ENCODE assay signal across 13 cellular contexts in genomic region chr20:3080939-3081388, GRCh38. TPM values are rescaled to one million over a fixed set of nuclear protein-coding genes. Genes with fewer than 3 reads are reported as not detected.
DNase-seq lines count a peak whose midpoint lies in the region; ATAC-seq and TF ChIP-seq lines count a peak whose summit lies in the region.
"Had no signal": no experiment of that assay in that cellular context is flagged by ENCODE, and none has a peak within 500 bp of the region (broad histone marks: within the 10 kb centered on the region; RNA-seq: fewer than 3 reads in every experiment).

No MANE protein-coding gene starts in this region.

- H4K91ac ChIP-seq in neuronal stem cell (ENCODE audit: low read depth, low read length, poor library complexity), result no peak overlapping the region

- TF ChIP-seq CTCF in fibroblast of villous mesenchyme (IDR thresholded peaks at IDR 0.05; ENCODE audit: insufficient read depth, low read depth, low read length), result no peak

- no peak overlapping the region for H3K14ac ChIP-seq in neuronal stem cell (ENCODE audit: low read length)

- H3K27me3 ChIP-seq in MG63 (no peaks in the 10 kb centered on the region), neuronal stem cell (ENCODE audit: control insufficient read depth in 3 of 3, insufficient read depth in 3 of 3, low read depth in 1 of 3, low read length in 3 of 3) (peaks cover 11 to 66% (median 35%) of the 10 kb centered on the region in 3 experiments)

- peak overlapping the region; percentile 76 for H2BK12ac ChIP-seq in neuronal stem cell (ENCODE audit: low read length)

- no peak overlapping the region for H2BK15ac ChIP-seq in neuronal stem cell (ENCODE audit: low read length)

- H3K4me3 ChIP-seq in MG63 (no peak overlapping the region), fibroblast of villous mesenchyme (ENCODE audit: low read depth, low read length) (no peak overlapping the region), neuronal stem cell (ENCODE audit: low read length in 2 of 2) (no peak overlapping the region)
- H3K4me3 ChIP-seq: GM23338, neural progenitor cell had no signal

- peak; percentile 95 for DNase-seq in AG08395 (ENCODE audit: low spot score)
- peak; percentile 90 for DNase-seq in MG63
- DNase-seq in fibroblast of villous mesenchyme (ENCODE audit: low read depth), result peak; percentile 41
- DNase-seq in neuronal stem cell (ENCODE audit: low spot score), result no peak
- DNase-seq in stimulated activated CD4-positive, alpha-beta T cell treated with anti-CD3 and anti-CD28 coated beads, Interleukin-15, amount 100 ng/mL, for 24 hours, result no peak
- no peak for DNase-seq in stimulated activated naive B cell treated with anti-CD40 and anti-IgM and Interleukin-4, amounts not matched to agents 10 μg/mL and 1 μg/mL and 100 μg/mL, for 72 hours
- DNase-seq: activated T-cell treated with anti-CD3 and anti-CD28 coated beads, Interleukin-2, amount 50 U/mL, for 72 hours; brain microvascular endothelial cell; SHP77 had no signal

- no peak overlapping the region for H3K4ac ChIP-seq in neuronal stem cell (ENCODE audit: low read length)

- WGBS in neuronal stem cell (ENCODE audit: extremely low coverage in 2 of 2, insufficient read length in 2 of 2, insufficient replicate concordance in 1 of 2), 2 donors, result no CpG with 5 or more reads among the region's 6 CpGs

- H3K9ac ChIP-seq in neuronal stem cell (ENCODE audit: low read depth, low read length, poor library complexity), result peak overlapping the region; percentile 45
- H3K9ac ChIP-seq: neural progenitor cell had no signal

- no peak for ATAC-seq in GM21423 (IDR thresholded peaks at IDR 0.05; ENCODE audit: unreplicated experiment)
- no peak for ATAC-seq in HG02610 (IDR thresholded peaks at IDR 0.05; ENCODE audit: unreplicated experiment)
- no peak for ATAC-seq in stimulated activated naive B cell treated with anti-CD40 and anti-IgM and Interleukin-4, amounts not matched to agents 10 μg/mL and 1 μg/mL and 100 μg/mL, for 72 hours (replicated peaks)
- ATAC-seq: activated T-cell treated with anti-CD3 and anti-CD28 coated beads, Interleukin-2, amount 50 U/mL, for 72 hours; GM23338 had no signal

- no peak overlapping the region for H3K4me2 ChIP-seq in neuronal stem cell (ENCODE audit: insufficient read depth, low read length, poor library complexity, severe bottlenecking)
- H3K4me2 ChIP-seq: GM23338, neural progenitor cell had no signal

- H3K27me3 Mint-ChIP-seq in stimulated activated naive B cell treated with anti-CD40 and anti-IgM and Interleukin-4, amounts not matched to agents 10 μg/mL and 1 μg/mL and 100 μg/mL, for 72 hours, result peaks cover 72 to 80% of the 10 kb centered on the region in 2 donors

- H3K9me3 ChIP-seq in MG63 (no peaks in the 10 kb centered on the region), neuronal stem cell (replicated peaks in 1 of 2; ENCODE audit: control insufficient read depth in 2 of 2, insufficient read depth in 1 of 2, low read depth in 1 of 2, low read length in 2 of 2) (no peaks in the 10 kb centered on the region)

- H3K27ac Mint-ChIP-seq in stimulated activated naive B cell treated with anti-CD40 and anti-IgM and Interleukin-4, amounts not matched to agents 10 μg/mL and 1 μg/mL and 100 μg/mL, for 72 hours, result no peak overlapping the region
- H3K27ac Mint-ChIP-seq: activated T-cell treated with anti-CD3 and anti-CD28 coated beads, Interleukin-2, amount 50 U/mL, for 72 hours; GM23338; neural progenitor cell had no signal

- H2AK5ac ChIP-seq in neuronal stem cell (ENCODE audit: low read depth, low read length), result no peak overlapping the region

- H3K36me3 Mint-ChIP-seq in stimulated activated naive B cell treated with anti-CD40 and anti-IgM and Interleukin-4, amounts not matched to agents 10 μg/mL and 1 μg/mL and 100 μg/mL, for 72 hours, result no peaks in the 10 kb centered on the region
- H3K36me3 Mint-ChIP-seq: neural progenitor cell had no signal

- H3K18ac ChIP-seq in neuronal stem cell (ENCODE audit: low read length), result no peak overlapping the region

- H3K4me1 ChIP-seq in neuronal stem cell (ENCODE audit: control insufficient read depth in 2 of 2, insufficient read depth in 1 of 2, low read depth in 1 of 2, low read length in 2 of 2), result peaks cover 0 to 4% of the 10 kb centered on the region in 2 donors
- H3K4me1 ChIP-seq: neural progenitor cell had no signal

- H3K27ac ChIP-seq in neuronal stem cell (replicated peaks; ENCODE audit: low read length), result no peak overlapping the region
- H3K27ac ChIP-seq: brain microvascular endothelial cell, neural progenitor cell had no signal

- no peak overlapping the region for H2BK5ac ChIP-seq in neuronal stem cell (ENCODE audit: low read length)

- no peaks in the 10 kb centered on the region for H3K79me1 ChIP-seq in neuronal stem cell (ENCODE audit: low read depth, low read length)

- H3K36me3 ChIP-seq in MG63, result no peaks in the 10 kb centered on the region
- H3K36me3 ChIP-seq in neuronal stem cell (replicated peaks in 1 of 2; ENCODE audit: control insufficient read depth in 2 of 2, insufficient read depth in 2 of 2, low read length in 2 of 2), result no peaks in the 10 kb centered on the region
- H3K36me3 ChIP-seq: brain microvascular endothelial cell, neural progenitor cell had no signal

- H3K4me3 Mint-ChIP-seq in stimulated activated naive B cell treated with anti-CD40 and anti-IgM and Interleukin-4, amounts not matched to agents 10 μg/mL and 1 μg/mL and 100 μg/mL, for 72 hours, result no peak overlapping the region

- no peak overlapping the region for H2AFZ ChIP-seq in neuronal stem cell (ENCODE audit: low read length)
- H2AFZ ChIP-seq: GM23338, neural progenitor cell had no signal

- H2BK120ac ChIP-seq in neuronal stem cell (ENCODE audit: low read depth, low read length), result no peak overlapping the region

- H3K4me1 Mint-ChIP-seq in stimulated activated naive B cell treated with anti-CD40 and anti-IgM and Interleukin-4, amounts not matched to agents 10 μg/mL and 1 μg/mL and 100 μg/mL, for 72 hours, result peaks cover 15 to 35% of the 10 kb centered on the region in 2 donors
- H3K4me1 Mint-ChIP-seq: neural progenitor cell had no signal

- no peak overlapping the region for H4K8ac ChIP-seq in neuronal stem cell (ENCODE audit: low read depth, low read length)

- no peaks in the 10 kb centered on the region for H3K9me3 Mint-ChIP-seq in stimulated activated naive B cell treated with anti-CD40 and anti-IgM and Interleukin-4, amounts not matched to agents 10 μg/mL and 1 μg/mL and 100 μg/mL, for 72 hours
- H3K9me3 Mint-ChIP-seq: activated T-cell treated with anti-CD3 and anti-CD28 coated beads, Interleukin-2, amount 50 U/mL, for 72 hours; GM23338 had no signal

- H3K23ac ChIP-seq in neuronal stem cell (ENCODE audit: low read depth, low read length, poor library complexity), result no peak overlapping the region

RNA-seq across cellular contexts. Expression of gene AVP, which starts 3.6 kb away (rescaled TPM):
- total RNA-seq in MG63 (2014; rRNA removed; shearing (Covaris generic); ENCODE audit: low replicate concordance), result not detected in 2 replicates
- not detected in 2 replicates for total RNA-seq in fibroblast of villous mesenchyme
- polyA plus RNA-seq in neuronal stem cell (2013, experiment 1 of 2), result not detected
- 0.07 TPM for polyA plus RNA-seq in neuronal stem cell (2013, experiment 2 of 2)
- total RNA-seq: activated T-cell treated with anti-CD3 and anti-CD28 coated beads, Interleukin-2, amount 50 U/mL, for 72 hours; GM23338 had no signal

RNA-seq across cellular contexts. Expression of gene OXT, which starts 9.5 kb away (rescaled TPM):
- not detected in 2 replicates for total RNA-seq in MG63 (2014; rRNA removed; shearing (Covaris generic); ENCODE audit: low replicate concordance)
- not detected in 2 replicates for total RNA-seq in fibroblast of villous mesenchyme
- 0.17 TPM for polyA plus RNA-seq in neuronal stem cell (2013, experiment 1 of 2)
- 0.12 TPM for polyA plus RNA-seq in neuronal stem cell (2013, experiment 2 of 2)
- total RNA-seq: GM23338 had no signal

RNA-seq across cellular contexts. Expression of gene MRPS26, which starts 35.1 kb away (rescaled TPM):
- 44.1 and 63.8 TPM in 2 replicates for total RNA-seq in MG63 (2014; rRNA removed; shearing (Covaris generic); ENCODE audit: low replicate concordance)
- total RNA-seq in fibroblast of villous mesenchyme, result 26.8 and 31.6 TPM in 2 replicates
- 58.4 TPM for polyA plus RNA-seq in neuronal stem cell (2013, experiment 1 of 2)
- polyA plus RNA-seq in neuronal stem cell (2013, experiment 2 of 2), result 57.2 TPM

RNA-seq across cellular contexts. Expression of gene GNRH2, which starts 37.5 kb away (rescaled TPM):
- not detected in 2 replicates for total RNA-seq in MG63 (2014; rRNA removed; shearing (Covaris generic); ENCODE audit: low replicate concordance)
- under 0.01 TPM in 1 of 2 replicates, not detected in the other for total RNA-seq in fibroblast of villous mesenchyme
- not detected for polyA plus RNA-seq in neuronal stem cell (2013, experiment 1 of 2)
- not detected for polyA plus RNA-seq in neuronal stem cell (2013, experiment 2 of 2)
- total RNA-seq: GM23338 had no signal
- polyA plus RNA-seq: GM23338 had no signal

Comparison
In these comparisons a context has a peak if more than half of its experiments do, and no peak if none do; other contexts are left out.
1. DNase-seq: peak in AG08395 (single experiment), MG63 (single experiment) and fibroblast of villous mesenchyme (single experiment); none in neuronal stem cell (single experiment), stimulated activated CD4-positive, alpha-beta T cell treated with anti-CD3 and anti-CD28 coated beads, Interleukin-15, amount 100 ng/mL, for 24 hours (single experiment) and stimulated activated naive B cell treated with anti-CD40 and anti-IgM and Interleukin-4, amounts not matched to agents 10 μg/mL and 1 μg/mL and 100 μg/mL, for 72 hours (single experiment).